In genomic region chr7:6268023-6268908, GRCh38 we compare ENCODE assay signal across 28 cellular contexts. TPM values are rescaled to one million over a fixed set of nuclear protein-coding genes. Genes with fewer than 3 reads are reported as not detected.
DNase-seq lines count a peak whose midpoint lies in the region; ATAC-seq, FAIRE-seq and TF ChIP-seq lines count a peak whose summit lies in the region.
"Had no signal": no experiment of that assay in that cellular context is flagged by ENCODE, and none has a peak within 500 bp of the region (broad histone marks: within the 10 kb centered on the region; RNA-seq: fewer than 3 reads in every experiment).

No MANE protein-coding gene starts in this region.

- peaks cover 31 to 38% of the 10 kb centered on the region in 2 experiments; a peak in 4 of 5 replicates for H3K4me1 ChIP-seq in K562 (replicated peaks in 1 of 2; ENCODE audit: control insufficient read depth in 2 of 2, insufficient read depth in 2 of 2, low read length in 2 of 2)
- peaks cover 44% of the 10 kb centered on the region for H3K4me1 ChIP-seq in psoas muscle
- H3K4me1 ChIP-seq in SK-N-SH (ENCODE audit: control insufficient read depth in 1 of 2, insufficient read depth in 2 of 2, low read depth in 1 of 2, low read length in 1 of 2): peaks cover 6 to 21% of the 10 kb centered on the region in 2 experiments; a peak in 2 of 4 replicates
- H3K4me1 ChIP-seq in esophagus muscularis mucosa: peaks cover 36 to 56% (median 46%) of the 10 kb centered on the region in 4 donors
- H3K4me1 ChIP-seq: breast epithelium had no signal

- TF ChIP-seq POLR2A in K562 (conservative IDR thresholded peaks at IDR 0.05): no peak
- TF ChIP-seq POLR2A in esophagus muscularis mucosa (IDR thresholded peaks at IDR 0.05; ENCODE audit: low read depth): no peak

- H3K4me2 ChIP-seq in K562 (ENCODE audit: insufficient read depth, low read length) (no peak overlapping the region), SK-N-SH (no peak overlapping the region)
- H3K4me2 ChIP-seq: KMS-11 had no signal

- intact Hi-C loops in Calu3 (cut with micrococcal nuclease; ENCODE audit: unreplicated experiment): loop anchor here (5.0 kb wide), 2 partner anchors 61 to 91 kb away; no protein-coding TSS in a partner anchor
- intact Hi-C loops in K562 (cut with micrococcal nuclease): no loop called here
- intact Hi-C loops in psoas muscle (cut with DNase I): no loop called here
- intact Hi-C loops in esophagus muscularis mucosa (cut with DNase I): no loop called here

- peaks cover 18% of the 10 kb centered on the region for H3F3A ChIP-seq in SK-N-SH (replicated peaks; ENCODE audit: insufficient read depth)

- no peaks in the 10 kb centered on the region for H3K9me1 ChIP-seq in K562 (ENCODE audit: control insufficient read depth, insufficient read depth, low read length)

- H3K9me3 ChIP-seq in K562 (replicated peaks; ENCODE audit: control insufficient read depth, insufficient read depth, low read depth, low read length): no peaks in the 10 kb centered on the region
- no peaks in the 10 kb centered on the region for H3K9me3 ChIP-seq in psoas muscle
- no peaks in the 10 kb centered on the region for H3K9me3 ChIP-seq in SK-N-SH
- no peaks in the 10 kb centered on the region for H3K9me3 ChIP-seq in esophagus muscularis mucosa
- H3K9me3 ChIP-seq: breast epithelium, colonic mucosa, pancreas, tibial nerve had no signal

- no peak overlapping the region for H2AFZ ChIP-seq in K562 (ENCODE audit: low read depth, low read length)
- H2AFZ ChIP-seq in SK-N-SH (ENCODE audit: low read depth): no peak overlapping the region

- H4K20me1 ChIP-seq in K562 (replicated peaks; ENCODE audit: control insufficient read depth, insufficient read depth, low read length): 0 out of 2 replicates have a peak, but pooled peaks cover 3% of the 10 kb centered on the region
- H4K20me1 ChIP-seq in SK-N-SH (ENCODE audit: insufficient read depth): peaks cover 34% of the 10 kb centered on the region

- WGBS in K562 (ENCODE audit: insufficient coverage, low coverage, missing lambda C conversion rate): 77% methylated on average over 18 of the region's 18 CpGs
- WGBS in psoas muscle, 3 donors: 84 to 92% (median 88%) methylated on average over 18 of the region's 18 CpGs
- WGBS in SK-N-SH (ENCODE audit: low lambda C conversion rate): 97% methylated on average over 18 of the region's 18 CpGs
- 95% methylated on average over 18 of the region's 18 CpGs for WGBS in esophagus muscularis mucosa

- H3K27ac ChIP-seq in K562 (ENCODE audit: extremely low read depth, low read depth, low read length): no peak overlapping the region
- peak overlapping the region; percentile 10 for H3K27ac ChIP-seq in psoas muscle
- H3K27ac ChIP-seq in SK-N-SH (ENCODE audit: low read depth in 2 of 2, low read length in 1 of 2): no peak overlapping the region
- H3K27ac ChIP-seq in esophagus muscularis mucosa (replicated peaks in 1 of 4): peak overlapping the region in 1 of 4 donors; percentile 39
- H3K27ac ChIP-seq: colonic mucosa, KMS-11, pancreas had no signal

- no peaks in the 10 kb centered on the region for H3K27me3 Mint-ChIP-seq in Calu3 (ENCODE audit: unreplicated experiment)
- H3K27me3 Mint-ChIP-seq: memory B cell, naive B cell had no signal

- no peak overlapping the region for H3K9ac ChIP-seq in K562 (ENCODE audit: insufficient read depth in 1 of 2, low read depth in 2 of 2, low read length in 2 of 2)
- no peak overlapping the region for H3K9ac ChIP-seq in SK-N-SH
- H3K9ac ChIP-seq: KMS-11 had no signal

- no peak for TF ChIP-seq RAD21 in K562 (CRISPR knock-in tag; conservative IDR thresholded peaks at IDR 0.05 in 1 of 2, IDR thresholded peaks at IDR 0.05 in 1 of 2)
- no peak for TF ChIP-seq RAD21 in SK-N-SH (IDR thresholded peaks at IDR 0.05; ENCODE audit: low read length)

- H3K9me3 Mint-ChIP-seq in Calu3 (ENCODE audit: low read depth, unreplicated experiment): no peaks in the 10 kb centered on the region
- H3K9me3 Mint-ChIP-seq: activated naive CD8-positive, alpha-beta T cell treated with anti-CD3 and anti-CD28 coated beads, Interleukin-2, amount 50 U/mL, for 24 hours; memory B cell; stimulated activated memory B cell treated with anti-CD40 and anti-IgM and Interleukin-4, amounts not matched to agents 10 μg/mL and 1 μg/mL and 100 μg/mL, for 72 hours had no signal

- no peaks in the 10 kb centered on the region for H3K27me3 ChIP-seq in K562 (ENCODE audit: control insufficient read depth in 2 of 2, insufficient read depth in 2 of 2, low read length in 2 of 2)
- no peaks in the 10 kb centered on the region for H3K27me3 ChIP-seq in psoas muscle (ENCODE audit: insufficient read depth in 3 of 3, low read length in 2 of 3)
- no peaks in the 10 kb centered on the region for H3K27me3 ChIP-seq in SK-N-SH (ENCODE audit: insufficient read depth)
- H3K27me3 ChIP-seq in esophagus muscularis mucosa: no peaks in the 10 kb centered on the region
- H3K27me3 ChIP-seq: breast epithelium, colonic mucosa, pancreas, tibial nerve had no signal

- no peak for TF ChIP-seq CTCF in Calu3 (IDR thresholded peaks at IDR 0.05; ENCODE audit: unreplicated experiment)
- no peak for TF ChIP-seq CTCF in K562 (IDR thresholded peaks at IDR 0.05 in 2 of 3, conservative IDR thresholded peaks at IDR 0.05 in 1 of 3; ENCODE audit: insufficient read depth in 2 of 3, low read depth in 1 of 3, low read length in 3 of 3)
- TF ChIP-seq CTCF in psoas muscle (IDR thresholded peaks at IDR 0.05): no peak
- TF ChIP-seq CTCF in SK-N-SH (IDR thresholded peaks at IDR 0.05): no peak
- no peak for TF ChIP-seq CTCF in esophagus muscularis mucosa (IDR thresholded peaks at IDR 0.05)

- POLR2A ChIA-PET in K562 (lab: Yijun Ruan, JAX) (interaction anchor here (0.6 to 2.4 kb wide), 3 partner anchors 8 to 55 kb away, joined by 3 to 18 read pairs (median 3); no protein-coding TSS in a partner anchor), SK-N-SH (lab: Yijun Ruan, JAX) (no interaction called here)

- H3K36me3 ChIP-seq in K562 (ENCODE audit: control insufficient read depth, insufficient read depth, low read length): 0 out of 3 replicates have a peak, but pooled peaks cover under 1% of the 10 kb centered on the region
- H3K36me3 ChIP-seq in psoas muscle (ENCODE audit: insufficient read depth in 1 of 2, low read depth in 1 of 2): no peaks in the 10 kb centered on the region
- peaks cover 0 to 9% of the 10 kb centered on the region in 2 experiments for H3K36me3 ChIP-seq in SK-N-SH (replicated peaks in 1 of 2; ENCODE audit: control insufficient read depth in 1 of 2, insufficient read depth in 2 of 2, low read length in 1 of 2)
- H3K36me3 ChIP-seq in esophagus muscularis mucosa: no peaks in the 10 kb centered on the region
- H3K36me3 ChIP-seq: breast epithelium, colonic mucosa, pancreas, tibial nerve had no signal

- DNase-seq in Calu3 (no peak), NCI-H524 treated with DMSO at 0.1 percent for 48 hours (lab: John Stamatoyannopoulos, UW) (peak; percentile 54), K562 (ENCODE audit: extremely low read depth in 1 of 4, low spot score in 3 of 4) (no peak), psoas muscle (no peak), NCI-H1417 (lab: John Stamatoyannopoulos, UW) (no peak), SK-N-SH (no peak), esophagus muscularis mucosa (ENCODE audit: extremely low spot score) (no peak)
- DNase-seq in stimulated activated naive CD4-positive, alpha-beta T cell (lab: John Stamatoyannopoulos, UW): no peak
- DNase-seq: activated CD4-positive, alpha-beta T cell treated with anti-CD3 and anti-CD28 coated beads for 4 hours; activated effector memory CD4-positive, alpha-beta T cell treated with Interleukin-2 at 50 U/mL for 16 hours; activated naive CD8-positive, alpha-beta T cell treated with anti-CD3 and anti-CD28 coated beads, Interleukin-2, amount 50 U/mL, for 24 hours; CD8-positive, alpha-beta memory T cell; DMS79 treated with DMSO at 0.1 percent for 48 hours; hippocampal formation; naive B cell; NCI-H2029; NCI-H446; pancreas; RPMI8226; stimulated activated CD4-positive, alpha-beta T cell treated with anti-CD3 and anti-CD28 coated beads, Interleukin-1b, Interleukin-23, amount 100 ng/mL, for 48 hours had no signal

- H3K36me3 Mint-ChIP-seq in Calu3 (ENCODE audit: insufficient read depth, unreplicated experiment): peaks cover 27% of the 10 kb centered on the region
- H3K36me3 Mint-ChIP-seq: memory B cell; naive B cell; stimulated activated memory B cell treated with anti-CD40 and anti-IgM and Interleukin-4, amounts not matched to agents 10 μg/mL and 1 μg/mL and 100 μg/mL, for 72 hours had no signal

- peak overlapping the region; percentile 29 for H3K27ac Mint-ChIP-seq in Calu3 (ENCODE audit: unreplicated experiment)
- H3K27ac Mint-ChIP-seq: activated naive CD8-positive, alpha-beta T cell treated with anti-CD3 and anti-CD28 coated beads, Interleukin-2, amount 50 U/mL, for 24 hours; memory B cell; stimulated activated memory B cell treated with anti-CD40 and anti-IgM and Interleukin-4, amounts not matched to agents 10 μg/mL and 1 μg/mL and 100 μg/mL, for 72 hours had no signal

- in situ Hi-C loops in K562 (cut with MboI): no loop called here

- TF ChIP-seq EP300 in K562 (IDR thresholded peaks at IDR 0.05; ENCODE audit: low read length) (no peak), SK-N-SH (IDR thresholded peaks at IDR 0.05; ENCODE audit: borderline replicate concordance in 1 of 2, low read depth in 1 of 2, low read length in 1 of 2) (no peak), esophagus muscularis mucosa (IDR thresholded peaks at IDR 0.05) (no peak)

- no peak overlapping the region for H3K4me3 ChIP-seq in K562
- no peak overlapping the region for H3K4me3 ChIP-seq in psoas muscle
- H3K4me3 ChIP-seq in SK-N-SH (ENCODE audit: low read depth in 2 of 2, low read length in 1 of 2): no peak overlapping the region
- no peak overlapping the region for H3K4me3 ChIP-seq in esophagus muscularis mucosa
- H3K4me3 ChIP-seq: colonic mucosa, pancreas, tibial nerve had no signal

- H3K4me3 Mint-ChIP-seq in Calu3 (ENCODE audit: low read depth, unreplicated experiment): peak overlapping the region; percentile 19
- H3K4me3 Mint-ChIP-seq: activated naive CD8-positive, alpha-beta T cell treated with anti-CD3 and anti-CD28 coated beads, Interleukin-2, amount 50 U/mL, for 24 hours; memory B cell; stimulated activated memory B cell treated with anti-CD40 and anti-IgM and Interleukin-4, amounts not matched to agents 10 μg/mL and 1 μg/mL and 100 μg/mL, for 72 hours had no signal

- no TSS peak for BruUV-seq in Calu3 (replicated peaks; lab: Mats Ljungman, UMichigan)
- BruUV-seq in K562 (replicated peaks; lab: Mats Ljungman, UMichigan): no TSS peak

- peaks cover 78% of the 10 kb centered on the region for H3K4me1 Mint-ChIP-seq in Calu3 (ENCODE audit: low read depth, unreplicated experiment)

- ATAC-seq in K562 (no peak), psoas muscle (no peak)
- ATAC-seq: activated naive CD8-positive, alpha-beta T cell treated with anti-CD3 and anti-CD28 coated beads, Interleukin-2, amount 50 U/mL, for 24 hours; pancreas; stimulated activated memory B cell treated with anti-CD40 and anti-IgM and Interleukin-4, amounts not matched to agents 10 μg/mL and 1 μg/mL and 100 μg/mL, for 72 hours had no signal

- no peaks in the 10 kb centered on the region for H3K9me2 ChIP-seq in SK-N-SH

- FAIRE-seq in K562 (lab: Jason Lieb, UNC): no peak
- FAIRE-seq: GM12891, H1, pancreas had no signal

- H3K79me2 ChIP-seq in K562 (ENCODE audit: control insufficient read depth, insufficient read depth, low read length) (peaks cover 62% of the 10 kb centered on the region), SK-N-SH (ENCODE audit: insufficient read depth) (peaks cover 89% of the 10 kb centered on the region)

- CTCF ChIA-PET in Calu3 (lab: Charles Lee): interaction anchor here (1.3 kb wide), 1 partner anchor 39 kb away, joined by 3 read pairs; no protein-coding TSS in a partner anchor
- CTCF ChIA-PET in K562 (lab: Yijun Ruan, JAX; ENCODE audit: low intra/inter-chr PET ratio): no interaction called here
- CTCF ChIA-PET in SK-N-SH (lab: Yijun Ruan, JAX): interaction anchor here (0.6 to 4.1 kb wide), 6 partner anchors 9 to 108 kb away, joined by 3 to 36 read pairs (median 6); no protein-coding TSS in a partner anchor

RNA-seq across cellular contexts. Expression of gene CYTH3, which starts 4.2 kb away (rescaled TPM):
- total RNA-seq in Calu3 (2022) (47.2 and 73.4 TPM in 2 replicates), K562 (2014; rRNA removed) (8.8 and 14.3 TPM in 2 replicates), K562 (2014; rRNA removed; fragmentation: Illumina TruSeq; extraction: Trizol) (7.4 and 8.4 TPM in 2 replicates), K562 (2015; rRNA removed; fragmentation: Illumina TruSeq; extraction: Trizol) (11.5 TPM in 2 replicates), K562 (2021) (14.8 and 15.2 TPM in 2 replicates), psoas muscle (10 to 100 TPM in 3 of 4 donors, 1 to 10 TPM in 1; 8.9 to 15.0 (median 14.5) TPM), esophagus muscularis mucosa (10 to 100 TPM; 32.0 to 64.6 (median 50.2) TPM)
- total RNA-seq in K562 (2011; cell fraction: chromatin; rRNA removed; ENCODE audit: low replicate concordance): 23.7 and 39.3 TPM in 2 replicates
- 19.7 and 23.5 TPM in 2 replicates for total RNA-seq in K562 (2011; cell fraction: nucleolus; rRNA removed)
- 22.3 and 24.9 TPM in 2 replicates for total RNA-seq in K562 (2011; cell fraction: nucleoplasm; rRNA removed)
- polyA plus RNA-seq in K562 (2011; rRNA removed) (11.4 and 16.2 TPM in 2 replicates), K562 (2014; fragmentation: Illumina TruSeq; extraction: Trizol) (12.3 and 13.8 TPM in 2 replicates), K562 (2014; fragmentation: Nextera tagmentation; extraction: Ambion mirVana) (under 1 TPM; 0.25 to 0.42 TPM), K562 (2014; rRNA removed) (13.8 and 17.0 TPM in 2 replicates), psoas muscle (10 to 100 TPM in 1 of 3 donors, 1 to 10 TPM in 2; 6.1 to 13.5 (median 8.6) TPM), SK-N-SH (2012; rRNA removed) (55.1 and 56.8 TPM in 2 replicates)
- polyA plus RNA-seq in K562 (2011; cell fraction: cytosol; rRNA removed): 13.6 and 14.6 TPM in 2 replicates
- 43.6 and 45.1 TPM in 2 replicates for polyA plus RNA-seq in K562 (2011; cell fraction: nucleus; rRNA removed)
- 11.3 and 12.8 TPM in 2 replicates for polyA plus RNA-seq in K562 (2012)
- polyA minus RNA-seq in K562 (2011; rRNA and poly(A)+ RNA removed): 5.5 and 6.4 TPM in 2 replicates
- 8.1 and 9.3 TPM in 2 replicates for polyA minus RNA-seq in K562 (2011; cell fraction: cytosol; rRNA and poly(A)+ RNA removed)
- 9.8 and 12.1 TPM in 2 replicates for polyA minus RNA-seq in K562 (2011; cell fraction: nucleus; rRNA and poly(A)+ RNA removed)
- 28.3 and 39.7 TPM in 2 replicates for polyA plus RNA-seq in SK-N-SH (2012; cell fraction: cytosol; rRNA removed)
- 98.4 and 108 TPM in 2 replicates for polyA plus RNA-seq in SK-N-SH (2012; cell fraction: nucleus; rRNA removed)
